21 cellular contexts compared by ENCODE assay signal in the genomic region with DNA sequence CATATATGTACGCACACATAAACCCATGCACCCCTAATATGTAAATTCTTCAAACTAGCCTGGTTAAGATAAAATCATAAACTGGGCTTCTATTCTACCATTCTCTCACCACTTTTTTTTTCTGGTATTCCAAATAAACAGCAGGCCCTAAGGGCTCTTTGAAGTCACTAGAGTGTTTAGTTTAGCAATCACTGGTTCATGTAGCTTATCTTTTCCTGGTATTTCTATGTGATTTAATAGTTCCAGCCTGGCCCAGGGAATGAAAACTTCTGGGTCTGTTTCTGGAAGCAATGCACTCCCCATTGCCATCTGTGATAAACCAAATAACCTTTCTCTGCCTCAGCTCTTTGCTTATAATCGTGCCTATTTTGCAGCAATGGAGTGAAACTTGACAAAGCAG. TPM values are rescaled to one million over a fixed set of nuclear protein-coding genes. Genes with fewer than 3 reads are reported as not detected.
DNase-seq lines count a peak whose midpoint lies in the region; ATAC-seq, FAIRE-seq and TF ChIP-seq lines count a peak whose summit lies in the region.
"Had no signal": no experiment of that assay in that cellular context is flagged by ENCODE, and none has a peak within 500 bp of the region (broad histone marks: within the 10 kb centered on the region; RNA-seq: fewer than 3 reads in every experiment).

No MANE protein-coding gene starts in this region.

- no peak for FAIRE-seq in GM12892 (lab: Jason Lieb, UNC)
- FAIRE-seq: GM12878 had no signal

- no peaks in the 10 kb centered on the region for H3K36me3 ChIP-seq in HEK293 (ENCODE audit: control insufficient read depth in 2 of 2, insufficient read depth in 1 of 2, low read length in 2 of 2)

- POLR2A ChIA-PET in HEK293 (lab: Yijun Ruan, JAX), result no interaction called here

- H3K27ac ChIP-seq in HEK293 (ENCODE audit: extremely low read depth, low read depth, low read length), result no peak overlapping the region

- CTCF ChIA-PET in HEK293 (lab: Yijun Ruan, JAX), result interaction anchor here (0.6 kb wide), 2 partner anchors 403 to 1575 kb away, joined by 3 read pairs; no protein-coding TSS in a partner anchor

- no peak for ATAC-seq in SK-N-SH treated with all-trans-retinoic acid at 6 μM for 48 hours
- ATAC-seq: GM12878 had no signal

- peaks cover 5% of the 10 kb centered on the region for H3K9me3 Mint-ChIP-seq in mesothelial cell of epicardium

- no peak for TF ChIP-seq POLR2A in GM12892 (IDR thresholded peaks at IDR 0.05; ENCODE audit: low read depth, low read length)

- no peaks in the 10 kb centered on the region for H3K27me3 Mint-ChIP-seq in mesothelial cell of epicardium (ENCODE audit: low read depth)
- H3K27me3 Mint-ChIP-seq: CD4-positive, alpha-beta memory T cell had no signal

- in situ Hi-C loops in GM13977 (cut with MboI; ENCODE audit: low pct_unique_long_range_greater_than_20kb, low sequenced_read_pairs, unreplicated experiment), result no loop called here

- no peak overlapping the region for H3K4me3 ChIP-seq in HEK293 (ENCODE audit: low read depth, low read length)
- H3K4me3 ChIP-seq: GM12878 had no signal

- H3K9me3 ChIP-seq in HEK293 (ENCODE audit: control insufficient read depth, insufficient read depth, low read depth, low read length), result no peaks in the 10 kb centered on the region

- DNase-seq in H4 (ENCODE audit: low spot score) (peak; percentile 33), mesothelial cell of epicardium (ENCODE audit: low spot score in 2 of 2, unreplicated experiment in 2 of 2) (no peak), GM13977 (ENCODE audit: low spot score) (no peak), GM12892 (ENCODE audit: insufficient read length) (no peak), NCI-H2107 (lab: John Stamatoyannopoulos, UW) (no peak), cortex of kidney (lab: John Stamatoyannopoulos, UW) (no peak)
- DNase-seq: C1 segment of cervical spinal cord; Calu3; CD4-positive, alpha-beta memory T cell; COR-L47; DMS79; EL; GDM1; GOT3; H7; HCEC 1CT had no signal

- no peaks in the 10 kb centered on the region for H3K4me1 ChIP-seq in HEK293 (ENCODE audit: control insufficient read depth, insufficient read depth, low read length)

- H3K4me3 Mint-ChIP-seq in mesothelial cell of epicardium, result no peak overlapping the region
- H3K4me3 Mint-ChIP-seq: CD4-positive, alpha-beta memory T cell had no signal

- no peak for TF ChIP-seq CTCF in HEK293 (tag by site-specific recombination; IDR thresholded peaks at IDR 0.05)
- no peak for TF ChIP-seq CTCF in mesothelial cell of epicardium (IDR thresholded peaks at IDR 0.05; ENCODE audit: unreplicated experiment)
- TF ChIP-seq CTCF in GM13977 (IDR thresholded peaks at IDR 0.05; ENCODE audit: extremely low read depth, insufficient read depth, missing control alignments), result no peak

- no peaks in the 10 kb centered on the region for H3K36me3 Mint-ChIP-seq in mesothelial cell of epicardium
- H3K36me3 Mint-ChIP-seq: CD4-positive, alpha-beta memory T cell had no signal

- peaks cover 38% of the 10 kb centered on the region for H3K4me1 Mint-ChIP-seq in mesothelial cell of epicardium
- H3K4me1 Mint-ChIP-seq: CD4-positive, alpha-beta memory T cell had no signal

- H3K27ac Mint-ChIP-seq in mesothelial cell of epicardium, result peak overlapping the region; percentile 58
- H3K27ac Mint-ChIP-seq: CD4-positive, alpha-beta memory T cell had no signal

TF ChIP-seq in HEK293, 187 proteins besides CTCF, POLR2A, EP300 and RAD21:
- TF ChIP-seq, protein P1, sequence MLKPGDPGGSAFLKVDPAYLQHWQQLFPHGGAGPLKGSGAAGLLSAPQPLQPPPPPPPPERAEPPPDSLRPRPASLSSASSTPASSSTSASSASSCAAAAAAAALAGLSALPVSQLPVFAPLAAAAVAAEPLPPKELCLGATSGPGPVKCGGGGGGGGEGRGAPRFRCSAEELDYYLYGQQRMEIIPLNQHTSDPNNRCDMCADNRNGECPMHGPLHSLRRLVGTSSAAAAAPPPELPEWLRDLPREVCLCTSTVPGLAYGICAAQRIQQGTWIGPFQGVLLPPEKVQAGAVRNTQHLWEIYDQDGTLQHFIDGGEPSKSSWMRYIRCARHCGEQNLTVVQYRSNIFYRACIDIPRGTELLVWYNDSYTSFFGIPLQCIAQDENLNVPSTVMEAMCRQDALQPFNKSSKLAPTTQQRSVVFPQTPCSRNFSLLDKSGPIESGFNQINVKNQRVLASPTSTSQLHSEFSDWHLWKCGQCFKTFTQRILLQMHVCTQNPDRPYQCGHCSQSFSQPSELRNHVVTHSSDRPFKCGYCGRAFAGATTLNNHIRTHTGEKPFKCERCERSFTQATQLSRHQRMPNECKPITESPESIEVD (tag by site-specific recombination; IDR thresholded peaks at IDR 0.05), result peak; percentile 43; the same call in 1 of the 2 replicates
- TF ChIP-seq ZNF155 (tag by site-specific recombination; IDR thresholded peaks at IDR 0.05) (no peak), YY1 (tag by site-specific recombination; IDR thresholded peaks at IDR 0.05) (no peak), TCF7L2 (IDR thresholded peaks at IDR 0.05; ENCODE audit: borderline replicate concordance, low read depth, low read length) (peak; percentile 96), ZNF510 (tag by site-specific recombination; IDR thresholded peaks at IDR 0.05; ENCODE audit: insufficient replicate concordance) (no peak), ZNF660 (tag by site-specific recombination; IDR thresholded peaks at IDR 0.05) (no peak), ZNF211 (tag by site-specific recombination; IDR thresholded peaks at IDR 0.05; ENCODE audit: low read depth) (no peak), GFI1B (tag by site-specific recombination; IDR thresholded peaks at IDR 0.05) (peak; percentile 88)
TF ChIP-seq in HEK293: peak in this region for 3.

TF ChIP-seq in SK-N-SH treated with all-trans-retinoic acid at 6 μM for 48 hours, 23 proteins besides CTCF, POLR2A, EP300 and RAD21 (continues in another document):
- TF ChIP-seq, protein P2, sequence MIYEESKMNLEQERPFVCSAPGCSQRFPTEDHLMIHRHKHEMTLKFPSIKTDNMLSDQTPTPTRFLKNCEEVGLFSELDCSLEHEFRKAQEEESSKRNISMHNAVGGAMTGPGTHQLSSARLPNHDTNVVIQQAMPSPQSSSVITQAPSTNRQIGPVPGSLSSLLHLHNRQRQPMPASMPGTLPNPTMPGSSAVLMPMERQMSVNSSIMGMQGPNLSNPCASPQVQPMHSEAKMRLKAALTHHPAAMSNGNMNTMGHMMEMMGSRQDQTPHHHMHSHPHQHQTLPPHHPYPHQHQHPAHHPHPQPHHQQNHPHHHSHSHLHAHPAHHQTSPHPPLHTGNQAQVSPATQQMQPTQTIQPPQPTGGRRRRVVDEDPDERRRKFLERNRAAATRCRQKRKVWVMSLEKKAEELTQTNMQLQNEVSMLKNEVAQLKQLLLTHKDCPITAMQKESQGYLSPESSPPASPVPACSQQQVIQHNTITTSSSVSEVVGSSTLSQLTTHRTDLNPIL (CRISPR knock-in tag; IDR thresholded peaks at IDR 0.05; ENCODE audit: low read depth), result no peak
- TF ChIP-seq PPARA (CRISPR knock-in tag; IDR thresholded peaks at IDR 0.05; ENCODE audit: borderline replicate concordance), result no peak
- TF ChIP-seq, protein P3, sequence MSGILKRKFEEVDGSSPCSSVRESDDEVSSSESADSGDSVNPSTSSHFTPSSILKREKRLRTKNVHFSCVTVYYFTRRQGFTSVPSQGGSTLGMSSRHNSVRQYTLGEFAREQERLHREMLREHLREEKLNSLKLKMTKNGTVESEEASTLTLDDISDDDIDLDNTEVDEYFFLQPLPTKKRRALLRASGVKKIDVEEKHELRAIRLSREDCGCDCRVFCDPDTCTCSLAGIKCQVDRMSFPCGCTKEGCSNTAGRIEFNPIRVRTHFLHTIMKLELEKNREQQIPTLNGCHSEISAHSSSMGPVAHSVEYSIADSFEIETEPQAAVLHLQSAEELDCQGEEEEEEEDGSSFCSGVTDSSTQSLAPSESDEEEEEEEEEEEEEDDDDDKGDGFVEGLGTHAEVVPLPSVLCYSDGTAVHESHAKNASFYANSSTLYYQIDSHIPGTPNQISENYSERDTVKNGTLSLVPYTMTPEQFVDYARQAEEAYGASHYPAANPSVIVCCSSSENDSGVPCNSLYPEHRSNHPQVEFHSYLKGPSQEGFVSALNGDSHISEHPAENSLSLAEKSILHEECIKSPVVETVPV (CRISPR knock-in tag; IDR thresholded peaks at IDR 0.05), result no peak
- TF ChIP-seq ZFP3 (CRISPR knock-in tag; IDR thresholded peaks at IDR 0.05), result no peak
- TF ChIP-seq OSR1 (CRISPR knock-in tag; IDR thresholded peaks at IDR 0.05), result no peak
- TF ChIP-seq ARNTL (CRISPR knock-in tag; IDR thresholded peaks at IDR 0.05; ENCODE audit: borderline replicate concordance, low read depth), result no peak
- TF ChIP-seq RARB (CRISPR knock-in tag; IDR thresholded peaks at IDR 0.05), result no peak
- TF ChIP-seq, protein P4, sequence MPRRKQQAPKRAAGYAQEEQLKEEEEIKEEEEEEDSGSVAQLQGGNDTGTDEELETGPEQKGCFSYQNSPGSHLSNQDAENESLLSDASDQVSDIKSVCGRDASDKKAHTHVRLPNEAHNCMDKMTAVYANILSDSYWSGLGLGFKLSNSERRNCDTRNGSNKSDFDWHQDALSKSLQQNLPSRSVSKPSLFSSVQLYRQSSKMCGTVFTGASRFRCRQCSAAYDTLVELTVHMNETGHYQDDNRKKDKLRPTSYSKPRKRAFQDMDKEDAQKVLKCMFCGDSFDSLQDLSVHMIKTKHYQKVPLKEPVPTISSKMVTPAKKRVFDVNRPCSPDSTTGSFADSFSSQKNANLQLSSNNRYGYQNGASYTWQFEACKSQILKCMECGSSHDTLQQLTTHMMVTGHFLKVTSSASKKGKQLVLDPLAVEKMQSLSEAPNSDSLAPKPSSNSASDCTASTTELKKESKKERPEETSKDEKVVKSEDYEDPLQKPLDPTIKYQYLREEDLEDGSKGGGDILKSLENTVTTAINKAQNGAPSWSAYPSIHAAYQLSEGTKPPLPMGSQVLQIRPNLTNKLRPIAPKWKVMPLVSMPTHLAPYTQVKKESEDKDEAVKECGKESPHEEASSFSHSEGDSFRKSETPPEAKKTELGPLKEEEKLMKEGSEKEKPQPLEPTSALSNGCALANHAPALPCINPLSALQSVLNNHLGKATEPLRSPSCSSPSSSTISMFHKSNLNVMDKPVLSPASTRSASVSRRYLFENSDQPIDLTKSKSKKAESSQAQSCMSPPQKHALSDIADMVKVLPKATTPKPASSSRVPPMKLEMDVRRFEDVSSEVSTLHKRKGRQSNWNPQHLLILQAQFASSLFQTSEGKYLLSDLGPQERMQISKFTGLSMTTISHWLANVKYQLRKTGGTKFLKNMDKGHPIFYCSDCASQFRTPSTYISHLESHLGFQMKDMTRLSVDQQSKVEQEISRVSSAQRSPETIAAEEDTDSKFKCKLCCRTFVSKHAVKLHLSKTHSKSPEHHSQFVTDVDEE (CRISPR knock-in tag; IDR thresholded peaks at IDR 0.05), result 0 out of 2 replicates have a peak, but pooled peaks have one; percentile 14
- no peak for TF ChIP-seq ZNF70 (CRISPR knock-in tag; IDR thresholded peaks at IDR 0.05)
- TF ChIP-seq ESRRG (CRISPR knock-in tag; IDR thresholded peaks at IDR 0.05), result no peak

RNA-seq across cellular contexts. Expression of a gene that starts 10.7 kb away (rescaled TPM):
- total RNA-seq in H4 (2014; rRNA removed; shearing (Covaris generic)), result 1.8 and 3.5 TPM in 2 replicates
- total RNA-seq in mesothelial cell of epicardium, result 163 to 179 TPM (median 166 TPM) in 3 replicates
- not detected for polyA plus RNA-seq in GM12892 (2012; ENCODE audit: missing spikeins)
- total RNA-seq: A172; Calu3; CD4-positive, alpha-beta memory T cell; GM12878 had no signal
- polyA plus RNA-seq: BJ; CD4-positive, alpha-beta memory T cell; GM12878 had no signal

Comparison
In these comparisons a context has a peak if more than half of its experiments do, and no peak if none do; other contexts are left out.
1. RNA of a gene that starts 10.7 kb away (total RNA-seq): 163 to 179 TPM in mesothelial cell of epicardium; 1.8 to 3.5 TPM in H4; every median in the first group is over 10 times any median in the second.